24 cellular contexts compared by ENCODE assay signal in genomic region chr5:41508186-41508585, GRCh38. TPM values are rescaled to one million over a fixed set of nuclear protein-coding genes. Genes with fewer than 3 reads are reported as not detected.
DNase-seq lines count a peak whose midpoint lies in the region; ATAC-seq and TF ChIP-seq lines count a peak whose summit lies in the region.
"Had no signal": no experiment of that assay in that cellular context is flagged by ENCODE, and none has a peak within 500 bp of the region (broad histone marks: within the 10 kb centered on the region; RNA-seq: fewer than 3 reads in every experiment).

No MANE protein-coding gene starts in this region.

- H3K27ac ChIP-seq in breast epithelium (no peak overlapping the region), mammary epithelial cell (ENCODE audit: insufficient read depth, low read depth, low read length) (no peak overlapping the region), trophoblast cell (ENCODE audit: low read depth, low read length) (no peak overlapping the region)
- H3K27ac ChIP-seq: SJSA1, tibial nerve, WERI-Rb-1 had no signal

- no peak overlapping the region for H2BK5ac ChIP-seq in trophoblast cell (ENCODE audit: low read depth, low read length, poor library complexity)

- H3K36me3 ChIP-seq in breast epithelium (no peaks in the 10 kb centered on the region), mammary epithelial cell (ENCODE audit: insufficient read depth, low read length) (no peaks in the 10 kb centered on the region), trophoblast cell (ENCODE audit: control insufficient read depth in 1 of 2, insufficient read depth in 2 of 2, low read length in 2 of 2) (no peaks in the 10 kb centered on the region)
- H3K36me3 ChIP-seq: SJSA1, tibial nerve, WERI-Rb-1 had no signal

- POLR2A ChIA-PET in MCF 10A (lab: Yijun Ruan, JAX), result interaction anchor here (0.6 to 2.3 kb wide), 3 partner anchors 10 to 102 kb away, joined by 3 to 8 read pairs (median 4); no protein-coding TSS in a partner anchor

- H3K9ac ChIP-seq in mammary epithelial cell (ENCODE audit: insufficient read depth, low read length) (no peak overlapping the region), trophoblast cell (ENCODE audit: low read length) (no peak overlapping the region)

- H2BK120ac ChIP-seq in trophoblast cell (ENCODE audit: insufficient read depth, low read length, poor library complexity), result no peak overlapping the region

- no peaks in the 10 kb centered on the region for H3K9me3 ChIP-seq in breast epithelium
- H3K9me3 ChIP-seq in mammary epithelial cell (replicated peaks; ENCODE audit: insufficient read depth, low read length), result no peaks in the 10 kb centered on the region
- peaks cover 2% of the 10 kb centered on the region for H3K9me3 ChIP-seq in trophoblast cell (ENCODE audit: insufficient read depth, low read depth, low read length)
- H3K9me3 ChIP-seq: SJSA1, tibial nerve had no signal

- H4K12ac ChIP-seq in trophoblast cell (ENCODE audit: low read depth, low read length), result no peak overlapping the region

- TF ChIP-seq POLR2A in breast epithelium (IDR thresholded peaks at IDR 0.05), result no peak

- no peak overlapping the region for H3K18ac ChIP-seq in trophoblast cell (ENCODE audit: low read length)

- H3K14ac ChIP-seq in trophoblast cell (ENCODE audit: low read length), result no peak overlapping the region

- H3K27me3 Mint-ChIP-seq in MCF 10A (ENCODE audit: insufficient read depth, unreplicated experiment), result peaks cover 26% of the 10 kb centered on the region
- H3K27me3 Mint-ChIP-seq in effector memory CD8-positive, alpha-beta T cell, result peaks cover 24 to 30% of the 10 kb centered on the region in 2 donors

- dilution Hi-C loops in mammary epithelial cell (cut with HindIII; ENCODE audit: low sequenced_read_pairs), result no loop called here

- H2AFZ ChIP-seq in mammary epithelial cell (ENCODE audit: low read depth, low read length) (no peak overlapping the region), trophoblast cell (ENCODE audit: insufficient read depth, low read length, poor library complexity) (no peak overlapping the region)

- H3K4ac ChIP-seq in trophoblast cell (ENCODE audit: low read depth, low read length), result no peak overlapping the region

- no peaks in the 10 kb centered on the region for H3K36me3 Mint-ChIP-seq in MCF 10A (ENCODE audit: insufficient read depth, unreplicated experiment)
- H3K36me3 Mint-ChIP-seq in effector memory CD8-positive, alpha-beta T cell (ENCODE audit: insufficient read depth), result no peaks in the 10 kb centered on the region

- H3K4me1 ChIP-seq in breast epithelium (no peaks in the 10 kb centered on the region), mammary epithelial cell (ENCODE audit: insufficient read depth, low read length) (peaks cover 5% of the 10 kb centered on the region), trophoblast cell (ENCODE audit: control insufficient read depth in 1 of 2, insufficient read depth in 2 of 2, low read length in 2 of 2) (peaks cover 6 to 18% of the 10 kb centered on the region in 2 experiments)
- H3K4me1 ChIP-seq: SJSA1 had no signal

- TF ChIP-seq CTCF in MCF 10A (IDR thresholded peaks at IDR 0.05; ENCODE audit: unreplicated experiment) (no peak), breast epithelium (IDR thresholded peaks at IDR 0.05) (no peak), mammary epithelial cell (conservative IDR thresholded peaks at IDR 0.05 in 1 of 2, IDR thresholded peaks at IDR 0.05 in 1 of 2; ENCODE audit: extremely low read depth in 1 of 2, insufficient read depth in 1 of 2, low read depth in 1 of 2, low read length in 2 of 2) (no peak)

- peaks cover 0 to 31% of the 10 kb centered on the region in 2 donors for H3K27me3 ChIP-seq in breast epithelium
- H3K27me3 ChIP-seq in mammary epithelial cell (ENCODE audit: insufficient read depth, low read length), result peaks cover 18% of the 10 kb centered on the region
- H3K27me3 ChIP-seq in trophoblast cell (ENCODE audit: insufficient read depth, low read length), result peaks cover 12% of the 10 kb centered on the region

- H3K79me1 ChIP-seq in trophoblast cell (ENCODE audit: low read length), result no peaks in the 10 kb centered on the region

- no peak overlapping the region for H2AK5ac ChIP-seq in trophoblast cell (ENCODE audit: low read length)

- H3K4me1 Mint-ChIP-seq in MCF 10A (ENCODE audit: insufficient read depth, unreplicated experiment), result no peaks in the 10 kb centered on the region
- peaks cover 0 to 4% of the 10 kb centered on the region in 2 donors for H3K4me1 Mint-ChIP-seq in effector memory CD8-positive, alpha-beta T cell (ENCODE audit: low read depth in 2 of 2)
- H3K4me1 Mint-ChIP-seq: stimulated activated naive CD8-positive, alpha-beta T cell treated with anti-CD3 and anti-CD28 coated beads, Interleukin-15, amount 100 ng/mL, for 72 hours had no signal

- ATAC-seq in effector memory CD8-positive, alpha-beta T cell (replicated peaks), result no peak
- no peak for ATAC-seq in GM21423 (IDR thresholded peaks at IDR 0.05; ENCODE audit: unreplicated experiment)
- ATAC-seq: activated naive CD4-positive, alpha-beta T cell treated with anti-CD3 and anti-CD28 coated beads, Interleukin-2, amount 50 U/mL, for 72 hours; activated T-helper 17 cell treated with anti-CD3 and anti-CD28 coated beads, Interleukin-2, amount 50 U/mL, for 72 hours; naive thymus-derived CD4-positive, alpha-beta T cell; stimulated activated naive CD8-positive, alpha-beta T cell treated with anti-CD3 and anti-CD28 coated beads, Interleukin-15, amount 100 ng/mL, for 72 hours had no signal

- CTCF ChIA-PET in MCF 10A (lab: Yijun Ruan, JAX), result interaction anchor here (1.3 to 1.5 kb wide), 2 partner anchors 160 to 241 kb away, joined by 3 read pairs; no protein-coding TSS in a partner anchor
- CTCF ChIA-PET in mammary epithelial cell (lab: Charles Lee; ENCODE audit: low non-redundant PET), result no interaction called here

- BruUV-seq in MCF 10A (replicated peaks; lab: Mats Ljungman, UMichigan) (no TSS peak), mammary epithelial cell (replicated peaks; lab: Mats Ljungman, UMichigan) (no TSS peak)

- H4K20me1 ChIP-seq in mammary epithelial cell (ENCODE audit: insufficient read depth, low read length), result no peaks in the 10 kb centered on the region

- no peaks in the 10 kb centered on the region for H3K79me2 ChIP-seq in mammary epithelial cell (ENCODE audit: insufficient read depth, low read length)
- no peaks in the 10 kb centered on the region for H3K79me2 ChIP-seq in trophoblast cell (ENCODE audit: control insufficient read depth, insufficient read depth, low read length, poor library complexity)

- no peak overlapping the region for H3K23ac ChIP-seq in trophoblast cell (ENCODE audit: low read length)

- intact Hi-C loops in MCF 10A (cut with micrococcal nuclease) (no loop called here), breast epithelium (cut with DNase I; ENCODE audit: low total_unique reads) (no loop called here), mammary epithelial cell (cut with micrococcal nuclease) (no loop called here)

- H3K4me3 Mint-ChIP-seq in MCF 10A (ENCODE audit: unreplicated experiment), result no peak overlapping the region
- H3K4me3 Mint-ChIP-seq in effector memory CD8-positive, alpha-beta T cell, result no peak overlapping the region
- H3K4me3 Mint-ChIP-seq: activated T-helper 17 cell treated with anti-CD3 and anti-CD28 coated beads, Interleukin-2, amount 50 U/mL, for 72 hours; naive thymus-derived CD4-positive, alpha-beta T cell; stimulated activated naive CD8-positive, alpha-beta T cell treated with anti-CD3 and anti-CD28 coated beads, Interleukin-15, amount 100 ng/mL, for 72 hours had no signal

- no peak overlapping the region for H2BK12ac ChIP-seq in trophoblast cell (ENCODE audit: low read length)

- H3K4me3 ChIP-seq in breast epithelium, result no peak overlapping the region
- H3K4me3 ChIP-seq in mammary epithelial cell (replicated peaks in 1 of 3; ENCODE audit: insufficient read depth in 1 of 3, low read depth in 2 of 3, low read length in 3 of 3), result no peak overlapping the region
- no peak overlapping the region for H3K4me3 ChIP-seq in trophoblast cell (ENCODE audit: low read depth, low read length)
- H3K4me3 ChIP-seq: SJSA1 had no signal

- H4K8ac ChIP-seq in trophoblast cell (ENCODE audit: low read depth, low read length), result no peak overlapping the region

- no peaks in the 10 kb centered on the region for H3K9me3 Mint-ChIP-seq in MCF 10A (ENCODE audit: unreplicated experiment)
- H3K9me3 Mint-ChIP-seq in effector memory CD8-positive, alpha-beta T cell, result peaks cover 0 to 2% of the 10 kb centered on the region in 2 donors
- H3K9me3 Mint-ChIP-seq: activated naive CD4-positive, alpha-beta T cell treated with anti-CD3 and anti-CD28 coated beads, Interleukin-2, amount 50 U/mL, for 72 hours; activated T-helper 17 cell treated with anti-CD3 and anti-CD28 coated beads, Interleukin-2, amount 50 U/mL, for 72 hours had no signal

- no peak overlapping the region for H4K91ac ChIP-seq in trophoblast cell (ENCODE audit: low read depth, low read length)

- H3K4me2 ChIP-seq in mammary epithelial cell (ENCODE audit: insufficient read depth, low read depth, low read length) (no peak overlapping the region), trophoblast cell (ENCODE audit: low read length) (no peak overlapping the region)

- in situ Hi-C loops in mammary epithelial cell (cut with MboI; ENCODE audit: low sequenced_read_pairs in 2 of 2), result no loop called here

- peak; percentile 6 for DNase-seq in MCF 10A (ENCODE audit: unreplicated experiment)
- DNase-seq in breast epithelium (ENCODE audit: low spot score in 2 of 2), result no peak
- peak; percentile 4 for DNase-seq in NCI-H69 (lab: John Stamatoyannopoulos, UW)
- peak; percentile 50 for DNase-seq in mammary epithelial cell
- peak; percentile 33 to 49 for DNase-seq in trophoblast cell
- DNase-seq in NCI-H2081 (lab: John Stamatoyannopoulos, UW), result no peak
- DNase-seq in effector memory CD8-positive, alpha-beta T cell, result no peak
- DNase-seq: activated CD8-positive, alpha-beta memory T cell treated with anti-CD3 and anti-CD28 coated beads, Interleukin-2, amount 50 U/mL, for 4 hours; effector CD4-positive, alpha-beta T cell; naive thymus-derived CD4-positive, alpha-beta T cell; NCI-H1694; NCI-H774; stimulated activated CD4-positive, alpha-beta T cell treated with anti-CD3 and anti-CD28 coated beads, Interleukin-12 subunit alpha, Interleukin-12 subunit beta, amount 100 ng/mL, for 4 hours; stimulated activated naive CD8-positive, alpha-beta T cell treated with anti-CD3 and anti-CD28 coated beads, Interleukin-15, amount 100 ng/mL, for 72 hours; T-helper 2 cell; WERI-Rb-1 had no signal

- no peak overlapping the region for H3K27ac Mint-ChIP-seq in MCF 10A (ENCODE audit: low read depth, unreplicated experiment)
- H3K27ac Mint-ChIP-seq in effector memory CD8-positive, alpha-beta T cell, result no peak overlapping the region
- H3K27ac Mint-ChIP-seq: activated naive CD4-positive, alpha-beta T cell treated with anti-CD3 and anti-CD28 coated beads, Interleukin-2, amount 50 U/mL, for 72 hours; activated T-helper 17 cell treated with anti-CD3 and anti-CD28 coated beads, Interleukin-2, amount 50 U/mL, for 72 hours; naive thymus-derived CD4-positive, alpha-beta T cell; stimulated activated naive CD8-positive, alpha-beta T cell treated with anti-CD3 and anti-CD28 coated beads, Interleukin-15, amount 100 ng/mL, for 72 hours had no signal

RNA-seq across cellular contexts. Expression of gene PLCXD3, which starts 2.2 kb away (rescaled TPM):
- total RNA-seq in MCF 10A (2022), result not detected in 2 replicates
- 1 to 10 TPM; 2.0 to 6.6 (median 3.8) TPM for total RNA-seq in breast epithelium
- not detected for total RNA-seq in mammary epithelial cell
- 0.01 TPM for polyA plus RNA-seq in mammary epithelial cell
- not detected for polyA minus RNA-seq in mammary epithelial cell
- 2.1 and 2.5 TPM in 2 replicates for polyA plus RNA-seq in trophoblast cell (2013)
- total RNA-seq: activated naive CD4-positive, alpha-beta T cell treated with anti-CD3 and anti-CD28 coated beads, Interleukin-2, amount 50 U/mL, for 72 hours; activated T-helper 17 cell treated with anti-CD3 and anti-CD28 coated beads, Interleukin-2, amount 50 U/mL, for 72 hours; chondrocyte; glomerular endothelial cell; naive thymus-derived CD4-positive, alpha-beta T cell; osteocyte; SJSA1 had no signal
- polyA plus RNA-seq: naive thymus-derived CD4-positive, alpha-beta T cell had no signal

Comparison
In these comparisons a context has a peak if more than half of its experiments do, and no peak if none do; other contexts are left out.
1. DNase-seq: peak in MCF 10A (single experiment), NCI-H69 (single experiment), mammary epithelial cell (single experiment) and trophoblast cell (2 of 2); none in breast epithelium (0 of 2), NCI-H2081 (0 of 2) and effector memory CD8-positive, alpha-beta T cell (0 of 3).